In the genomic region with DNA sequence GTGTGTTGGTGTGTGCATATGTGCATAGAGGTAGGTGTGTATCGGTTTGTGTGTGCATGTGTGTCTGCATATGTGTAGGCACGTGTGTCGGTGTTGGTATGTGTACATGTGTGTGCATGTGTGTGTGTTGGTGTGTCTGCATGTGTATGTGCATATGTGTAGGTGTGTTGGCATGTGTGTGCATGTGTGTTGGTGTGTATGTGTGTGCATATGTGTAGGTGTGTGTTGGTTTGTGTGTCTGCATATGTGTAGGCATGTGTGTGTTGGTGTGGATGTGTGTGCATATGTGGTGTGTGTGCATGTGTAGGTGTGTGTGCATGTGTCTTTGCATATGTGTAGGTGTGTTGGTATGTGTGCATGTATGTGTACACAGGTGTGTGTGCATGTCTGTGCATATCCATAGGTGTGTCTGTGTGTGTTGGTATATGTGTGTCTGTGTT, we compare ENCODE assay signal across 1 cellular context.
TF ChIP-seq lines count a peak whose summit lies in the region.

No MANE protein-coding gene starts in this region.

TF ChIP-seq in HEK293, 187 proteins besides CTCF, POLR2A, EP300 and RAD21 (continued from another document):
- TF ChIP-seq GLI4 (tag by site-specific recombination; IDR thresholded peaks at IDR 0.05): peak; percentile 77; the same call in 1 of the 2 replicates
- TF ChIP-seq ZSCAN23 (tag by site-specific recombination; IDR thresholded peaks at IDR 0.05): no peak
- TF ChIP-seq ZNF549 (tag by site-specific recombination; IDR thresholded peaks at IDR 0.05): no peak
- TF ChIP-seq, protein P1, sequence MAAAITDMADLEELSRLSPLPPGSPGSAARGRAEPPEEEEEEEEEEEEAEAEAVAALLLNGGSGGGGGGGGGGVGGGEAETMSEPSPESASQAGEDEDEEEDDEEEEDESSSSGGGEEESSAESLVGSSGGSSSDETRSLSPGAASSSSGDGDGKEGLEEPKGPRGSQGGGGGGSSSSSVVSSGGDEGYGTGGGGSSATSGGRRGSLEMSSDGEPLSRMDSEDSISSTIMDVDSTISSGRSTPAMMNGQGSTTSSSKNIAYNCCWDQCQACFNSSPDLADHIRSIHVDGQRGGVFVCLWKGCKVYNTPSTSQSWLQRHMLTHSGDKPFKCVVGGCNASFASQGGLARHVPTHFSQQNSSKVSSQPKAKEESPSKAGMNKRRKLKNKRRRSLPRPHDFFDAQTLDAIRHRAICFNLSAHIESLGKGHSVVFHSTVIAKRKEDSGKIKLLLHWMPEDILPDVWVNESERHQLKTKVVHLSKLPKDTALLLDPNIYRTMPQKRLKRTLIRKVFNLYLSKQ (tag by site-specific recombination; IDR thresholded peaks at IDR 0.05; ENCODE audit: borderline replicate concordance): no peak
- TF ChIP-seq, protein P2, sequence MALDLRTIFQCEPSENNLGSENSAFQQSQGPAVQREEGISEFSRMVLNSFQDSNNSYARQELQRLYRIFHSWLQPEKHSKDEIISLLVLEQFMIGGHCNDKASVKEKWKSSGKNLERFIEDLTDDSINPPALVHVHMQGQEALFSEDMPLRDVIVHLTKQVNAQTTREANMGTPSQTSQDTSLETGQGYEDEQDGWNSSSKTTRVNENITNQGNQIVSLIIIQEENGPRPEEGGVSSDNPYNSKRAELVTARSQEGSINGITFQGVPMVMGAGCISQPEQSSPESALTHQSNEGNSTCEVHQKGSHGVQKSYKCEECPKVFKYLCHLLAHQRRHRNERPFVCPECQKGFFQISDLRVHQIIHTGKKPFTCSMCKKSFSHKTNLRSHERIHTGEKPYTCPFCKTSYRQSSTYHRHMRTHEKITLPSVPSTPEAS (tag by site-specific recombination; IDR thresholded peaks at IDR 0.05): peak; percentile 94
- TF ChIP-seq, protein P3, sequence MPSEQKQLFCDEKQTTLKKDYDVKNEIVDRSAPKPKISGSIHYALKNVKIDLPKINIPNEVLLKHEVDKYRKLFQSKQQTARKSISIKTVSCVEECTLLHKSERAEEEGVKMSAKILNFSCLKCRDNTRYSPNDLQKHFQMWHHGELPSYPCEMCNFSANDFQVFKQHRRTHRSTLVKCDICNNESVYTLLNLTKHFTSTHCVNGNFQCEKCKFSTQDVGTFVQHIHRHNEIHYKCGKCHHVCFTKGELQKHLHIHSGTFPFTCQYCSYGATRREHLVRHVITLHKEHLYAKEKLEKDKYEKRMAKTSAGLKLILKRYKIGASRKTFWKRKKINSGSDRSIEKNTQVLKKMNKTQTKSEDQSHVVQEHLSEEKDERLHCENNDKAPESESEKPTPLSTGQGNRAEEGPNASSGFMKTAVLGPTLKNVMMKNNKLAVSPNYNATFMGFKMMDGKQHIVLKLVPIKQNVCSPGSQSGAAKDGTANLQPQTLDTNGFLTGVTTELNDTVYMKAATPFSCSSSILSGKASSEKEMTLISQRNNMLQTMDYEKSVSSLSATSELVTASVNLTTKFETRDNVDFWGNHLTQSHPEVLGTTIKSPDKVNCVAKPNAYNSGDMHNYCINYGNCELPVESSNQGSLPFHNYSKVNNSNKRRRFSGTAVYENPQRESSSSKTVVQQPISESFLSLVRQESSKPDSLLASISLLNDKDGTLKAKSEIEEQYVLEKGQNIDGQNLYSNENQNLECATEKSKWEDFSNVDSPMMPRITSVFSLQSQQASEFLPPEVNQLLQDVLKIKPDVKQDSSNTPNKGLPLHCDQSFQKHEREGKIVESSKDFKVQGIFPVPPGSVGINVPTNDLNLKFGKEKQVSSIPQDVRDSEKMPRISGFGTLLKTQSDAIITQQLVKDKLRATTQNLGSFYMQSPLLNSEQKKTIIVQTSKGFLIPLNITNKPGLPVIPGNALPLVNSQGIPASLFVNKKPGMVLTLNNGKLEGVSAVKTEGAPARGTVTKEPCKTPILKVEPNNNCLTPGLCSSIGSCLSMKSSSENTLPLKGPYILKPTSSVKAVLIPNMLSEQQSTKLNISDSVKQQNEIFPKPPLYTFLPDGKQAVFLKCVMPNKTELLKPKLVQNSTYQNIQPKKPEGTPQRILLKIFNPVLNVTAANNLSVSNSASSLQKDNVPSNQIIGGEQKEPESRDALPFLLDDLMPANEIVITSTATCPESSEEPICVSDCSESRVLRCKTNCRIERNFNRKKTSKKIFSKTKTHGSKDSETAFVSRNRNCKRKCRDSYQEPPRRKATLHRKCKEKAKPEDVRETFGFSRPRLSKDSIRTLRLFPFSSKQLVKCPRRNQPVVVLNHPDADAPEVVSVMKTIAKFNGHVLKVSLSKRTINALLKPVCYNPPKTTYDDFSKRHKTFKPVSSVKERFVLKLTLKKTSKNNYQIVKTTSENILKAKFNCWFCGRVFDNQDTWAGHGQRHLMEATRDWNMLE (tag by site-specific recombination; conservative IDR thresholded peaks at IDR 0.05; ENCODE audit: low read depth): no peak
- TF ChIP-seq ZNF600 (tag by site-specific recombination; IDR thresholded peaks at IDR 0.05): no peak
- TF ChIP-seq, protein P4, sequence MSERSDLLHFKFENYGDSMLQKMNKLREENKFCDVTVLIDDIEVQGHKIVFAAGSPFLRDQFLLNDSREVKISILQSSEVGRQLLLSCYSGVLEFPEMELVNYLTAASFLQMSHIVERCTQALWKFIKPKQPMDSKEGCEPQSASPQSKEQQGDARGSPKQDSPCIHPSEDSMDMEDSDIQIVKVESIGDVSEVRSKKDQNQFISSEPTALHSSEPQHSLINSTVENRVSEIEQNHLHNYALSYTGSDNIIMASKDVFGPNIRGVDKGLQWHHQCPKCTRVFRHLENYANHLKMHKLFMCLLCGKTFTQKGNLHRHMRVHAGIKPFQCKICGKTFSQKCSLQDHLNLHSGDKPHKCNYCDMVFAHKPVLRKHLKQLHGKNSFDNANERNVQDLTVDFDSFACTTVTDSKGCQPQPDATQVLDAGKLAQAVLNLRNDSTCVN (tag by site-specific recombination; optimal IDR thresholded peaks at IDR 0.05): peak; percentile 17
- TF ChIP-seq MYNN (tag by site-specific recombination; IDR thresholded peaks at IDR 0.05; ENCODE audit: borderline replicate concordance): 0 out of 2 replicates have a peak, but pooled peaks have one; percentile 13
- peak; percentile 71 for TF ChIP-seq ZNF157 (tag by site-specific recombination; IDR thresholded peaks at IDR 0.05)
- 0 out of 2 replicates have a peak, but pooled peaks have one; percentile 25 for TF ChIP-seq ZNF777 (tag by site-specific recombination; IDR thresholded peaks at IDR 0.05; ENCODE audit: borderline replicate concordance)
- 0 out of 2 replicates have a peak, but pooled peaks have one; percentile 3 for TF ChIP-seq ZNF707 (tag by site-specific recombination; IDR thresholded peaks at IDR 0.05)
